ENCODE assay signal across 28 cellular contexts in genomic region chr9:19595003-19595402, GRCh38.
DNase-seq lines count a peak whose midpoint lies in the region; ATAC-seq, FAIRE-seq and TF ChIP-seq lines count a peak whose summit lies in the region.
"Had no signal": no experiment of that assay in that cellular context is flagged by ENCODE, and none has a peak within 500 bp of the region (broad histone marks: within the 10 kb centered on the region; RNA-seq: fewer than 3 reads in every experiment).

No MANE protein-coding gene starts in this region.

- H3K4me3 ChIP-seq in HepG2 (replicated peaks in 1 of 3; ENCODE audit: insufficient read depth in 1 of 3, low read depth in 2 of 3, low read length in 3 of 3) (no peak overlapping the region), right lobe of liver (no peak overlapping the region)
- H3K4me3 ChIP-seq: BLaER1 treated with 17β-estradiol and CSF1 and Interleukin-3, amounts not matched to agents 10 nM and 100 nM; GM23248 had no signal

- H3K4me1 ChIP-seq in HepG2 (ENCODE audit: insufficient read depth, low read length) (no peaks in the 10 kb centered on the region), right lobe of liver (no peaks in the 10 kb centered on the region)
- H3K4me1 ChIP-seq: BE2C; BLaER1 treated with 17β-estradiol and CSF1 and Interleukin-3, amounts not matched to agents 10 nM and 100 nM had no signal

- H4K20me1 ChIP-seq in HepG2 (ENCODE audit: insufficient read depth, low read length), result no peaks in the 10 kb centered on the region
- H4K20me1 ChIP-seq: BLaER1 treated with 17β-estradiol and CSF1 and Interleukin-3, amounts not matched to agents 10 nM and 100 nM had no signal

- no peaks in the 10 kb centered on the region for H3K27me3 ChIP-seq in HepG2 (ENCODE audit: control insufficient read depth in 1 of 2, insufficient read depth in 2 of 2, low read length in 2 of 2)
- H3K27me3 ChIP-seq in right lobe of liver, result no peaks in the 10 kb centered on the region
- H3K27me3 ChIP-seq in layer of hippocampus (ENCODE audit: control insufficient read depth, insufficient read depth, low read length), result no peaks in the 10 kb centered on the region
- H3K27me3 ChIP-seq: BE2C; BLaER1 treated with 17β-estradiol and CSF1 and Interleukin-3, amounts not matched to agents 10 nM and 100 nM had no signal

- WGBS in HepG2 (ENCODE audit: low lambda C conversion rate), result 0% methylated on average over 2 of the region's 2 CpGs
- 26% methylated on average over 2 of the region's 2 CpGs for WGBS in right lobe of liver (ENCODE audit: insufficient coverage, low coverage, low lambda C conversion rate, missing lambda C conversion rate)

- H3K27ac Mint-ChIP-seq in natural killer cell treated with Interleukin-12 subunit alpha and Interleukin-12 subunit beta and Interleukin-15 and Interleukin-18, amount 100 ng/mL, for 72 hours, result no peak overlapping the region
- H3K27ac Mint-ChIP-seq: CD14-positive monocyte; CD4-positive, alpha-beta T cell; CD8-positive, alpha-beta memory T cell had no signal

- no peak overlapping the region for H2AFZ ChIP-seq in HepG2 (ENCODE audit: low read length)
- H2AFZ ChIP-seq: GM23248 had no signal

- H3K9ac ChIP-seq in HepG2 (ENCODE audit: insufficient read depth, low read depth, low read length), result no peak overlapping the region
- H3K9ac ChIP-seq: BLaER1 treated with 17β-estradiol and CSF1 and Interleukin-3, amounts not matched to agents 10 nM and 100 nM; GM23248 had no signal

- H3K9me3 ChIP-seq in HepG2 (ENCODE audit: low read length), result no peaks in the 10 kb centered on the region
- H3K9me3 ChIP-seq in right lobe of liver, result no peaks in the 10 kb centered on the region
- H3K9me3 ChIP-seq: BE2C; BLaER1 treated with 17β-estradiol and CSF1 and Interleukin-3, amounts not matched to agents 10 nM and 100 nM had no signal

- ATAC-seq in HepG2 (no peak), right lobe of liver (no peak), GM18907 (IDR thresholded peaks at IDR 0.05; ENCODE audit: unreplicated experiment) (no peak), HG02759 (IDR thresholded peaks at IDR 0.05; ENCODE audit: unreplicated experiment) (no peak)
- no peak for ATAC-seq in natural killer cell treated with Interleukin-12 subunit alpha and Interleukin-12 subunit beta and Interleukin-15 and Interleukin-18, amount 100 ng/mL, for 72 hours

- POLR2A ChIA-PET in HepG2 (lab: Yijun Ruan, JAX) (no interaction called here), RWPE1 (lab: Yijun Ruan, JAX; ENCODE audit: low non-redundant PET) (no interaction called here)

- TF ChIP-seq POLR2A in HepG2 (IDR thresholded peaks at IDR 0.05; ENCODE audit: insufficient read depth in 1 of 2, low read depth in 2 of 2, low read length in 2 of 2) (no peak), right lobe of liver (IDR thresholded peaks at IDR 0.05) (no peak)

- intact Hi-C loops in HepG2 (cut with micrococcal nuclease; ENCODE audit: unreplicated experiment), result no loop called here
- intact Hi-C loops in right lobe of liver (cut with DNase I), result no loop called here

- no peaks in the 10 kb centered on the region for H3K4me1 Mint-ChIP-seq in natural killer cell treated with Interleukin-12 subunit alpha and Interleukin-12 subunit beta and Interleukin-15 and Interleukin-18, amount 100 ng/mL, for 72 hours (ENCODE audit: low read depth in 2 of 2)
- H3K4me1 Mint-ChIP-seq: CD14-positive monocyte; CD8-positive, alpha-beta memory T cell had no signal

- DNase-seq in HepG2 (ENCODE audit: low spot score) (no peak), right lobe of liver (no peak), RWPE1 (ENCODE audit: low spot score) (no peak)
- no peak for DNase-seq in natural killer cell treated with Interleukin-12 subunit alpha and Interleukin-12 subunit beta and Interleukin-15 and Interleukin-18, amount 100 ng/mL, for 72 hours (ENCODE audit: low spot score)
- DNase-seq: ACHN; AML-193; BE2C; CD4-positive, alpha-beta T cell; CD8-positive, alpha-beta memory T cell; DMS 273 treated with DMSO at 0.1 percent for 48 hours; DMS79 treated with DMSO at 0.1 percent for 48 hours; GF-D8; GM23248; H7; HCEC 1CT had no signal

- BruUV-seq in HepG2 (replicated peaks; lab: Mats Ljungman, UMichigan), result no TSS peak

- FAIRE-seq in HepG2 (lab: Jason Lieb, UNC), result no peak
- FAIRE-seq: A204.1, D721Med, GM12891, GM18507, GM19239, H1 had no signal

- TF ChIP-seq CTCF in HepG2 (CRISPR knock-in tag; IDR thresholded peaks at IDR 0.05) (no peak), right lobe of liver (IDR thresholded peaks at IDR 0.05) (no peak), RWPE1 (conservative IDR thresholded peaks at IDR 0.05; ENCODE audit: low read depth) (no peak)

- no peaks in the 10 kb centered on the region for H3K36me3 ChIP-seq in HepG2 (replicated peaks in 1 of 2; ENCODE audit: control insufficient read depth in 1 of 2, insufficient read depth in 2 of 2, low read length in 2 of 2)
- no peaks in the 10 kb centered on the region for H3K36me3 ChIP-seq in right lobe of liver
- H3K36me3 ChIP-seq: BE2C; BLaER1 treated with 17β-estradiol and CSF1 and Interleukin-3, amounts not matched to agents 10 nM and 100 nM had no signal

- TF ChIP-seq RAD21 in HepG2 (CRISPR knock-in tag; IDR thresholded peaks at IDR 0.05), result no peak

- no peak for TF ChIP-seq EP300 in HepG2 (IDR thresholded peaks at IDR 0.05; ENCODE audit: low read depth in 2 of 2, low read length in 2 of 2)
- TF ChIP-seq EP300 in HepG2 (CRISPR knock-in tag; IDR thresholded peaks at IDR 0.05; ENCODE audit: borderline replicate concordance), result no peak

- H3K27me3 Mint-ChIP-seq in natural killer cell treated with Interleukin-12 subunit alpha and Interleukin-12 subunit beta and Interleukin-15 and Interleukin-18, amount 100 ng/mL, for 72 hours, result peaks cover 23 to 46% of the 10 kb centered on the region in 2 donors

- H3K4me3 Mint-ChIP-seq in natural killer cell treated with Interleukin-12 subunit alpha and Interleukin-12 subunit beta and Interleukin-15 and Interleukin-18, amount 100 ng/mL, for 72 hours, result no peak overlapping the region
- H3K4me3 Mint-ChIP-seq: CD14-positive monocyte; CD4-positive, alpha-beta T cell; CD8-positive, alpha-beta memory T cell had no signal

- no peak overlapping the region for H3K27ac ChIP-seq in HepG2 (ENCODE audit: extremely low read length, insufficient read depth, low read length)
- H3K27ac ChIP-seq in right lobe of liver, result no peak overlapping the region
- peak overlapping the region; percentile 12 for H3K27ac ChIP-seq in cingulate gyrus (ENCODE audit: low read depth, low read length)
- H3K27ac ChIP-seq in layer of hippocampus (ENCODE audit: low read depth, low read length), result peak overlapping the region; percentile 42
- no peak overlapping the region for H3K27ac ChIP-seq in RWPE1
- H3K27ac ChIP-seq: 22Rv1; BLaER1 treated with 17β-estradiol and CSF1 and Interleukin-3, amounts not matched to agents 10 nM and 100 nM; GM23248 had no signal

- H3K9me3 Mint-ChIP-seq in natural killer cell treated with Interleukin-12 subunit alpha and Interleukin-12 subunit beta and Interleukin-15 and Interleukin-18, amount 100 ng/mL, for 72 hours, result peaks cover 10% of the 10 kb centered on the region
- H3K9me3 Mint-ChIP-seq: CD4-positive, alpha-beta T cell had no signal

- in situ Hi-C loops in HepG2 (cut with HindIII; ENCODE audit: extremely low pct_ligation_motif_present, low pct_unique_long_range_greater_than_20kb), result no loop called here

- H3K4me2 ChIP-seq in HepG2 (ENCODE audit: low read depth, low read length), result no peak overlapping the region
- H3K4me2 ChIP-seq: BLaER1 treated with 17β-estradiol and CSF1 and Interleukin-3, amounts not matched to agents 10 nM and 100 nM had no signal

- no peaks in the 10 kb centered on the region for H3K36me3 Mint-ChIP-seq in natural killer cell treated with Interleukin-12 subunit alpha and Interleukin-12 subunit beta and Interleukin-15 and Interleukin-18, amount 100 ng/mL, for 72 hours
- H3K36me3 Mint-ChIP-seq: CD14-positive monocyte; CD8-positive, alpha-beta memory T cell had no signal

- H3K79me2 ChIP-seq in HepG2 (ENCODE audit: insufficient read depth, low read length), result no peaks in the 10 kb centered on the region

- CTCF ChIA-PET in HepG2 (lab: Yijun Ruan, JAX; ENCODE audit: low intra/inter-chr PET ratio, low total read pairs) (no interaction called here), RWPE1 (lab: Yijun Ruan, JAX) (no interaction called here)

TF ChIP-seq in HepG2, 621 proteins besides CTCF, POLR2A, EP300 and RAD21:
- no peak for TF ChIP-seq PREB (CRISPR knock-in tag; IDR thresholded peaks at IDR 0.05)
- TF ChIP-seq JUN (CRISPR knock-in tag; IDR thresholded peaks at IDR 0.05), result no peak
- peak; percentile 73; the same call in 1 of the 2 replicates for TF ChIP-seq RAD51 (IDR thresholded peaks at IDR 0.05; ENCODE audit: borderline replicate concordance)
- no peak for TF ChIP-seq ZNF572 (CRISPR knock-in tag; IDR thresholded peaks at IDR 0.05)
- TF ChIP-seq SMAD3 (CRISPR knock-in tag; IDR thresholded peaks at IDR 0.05), result no peak
TF ChIP-seq in HepG2: peak in this region for 1.

Comparison
In these comparisons a context has a peak if more than half of its experiments do, and no peak if none do; other contexts are left out.
1. H3K27ac ChIP-seq: peak in cingulate gyrus (single experiment) and layer of hippocampus (single experiment); none in HepG2 (single experiment), right lobe of liver (0 of 3) and RWPE1 (single experiment).